In genomic region chr19:40739030-40739839, GRCh38 we compare ENCODE assay signal across 20 cellular contexts. TPM values are rescaled to one million over a fixed set of nuclear protein-coding genes. Genes with fewer than 3 reads are reported as not detected.
A peak's percentile ranks its signal among the peaks of the same experiment; 100 is the strongest.
DNase-seq lines count a peak whose midpoint lies in the region; ATAC-seq and TF ChIP-seq lines count a peak whose summit lies in the region.
"Had no signal": no experiment of that assay in that cellular context is flagged by ENCODE, and none has a peak within 500 bp of the region (broad histone marks: within the 10 kb centered on the region; RNA-seq: fewer than 3 reads in every experiment).

No MANE protein-coding gene starts in this region.

- H3K27ac ChIP-seq in IMR-90 (ENCODE audit: insufficient read depth, low read length): no peak overlapping the region
- H3K27ac ChIP-seq in fibroblast of lung (ENCODE audit: insufficient read depth, low read length): peak overlapping the region; percentile 53
- peak overlapping the region; percentile 54 for H3K27ac ChIP-seq in subcutaneous abdominal adipose tissue (ENCODE audit: low read depth, low read length)
- H3K27ac ChIP-seq: colonic mucosa had no signal

- H4K20me1 ChIP-seq in IMR-90 (ENCODE audit: insufficient read depth, low read length) (no peaks in the 10 kb centered on the region), fibroblast of lung (ENCODE audit: control insufficient read depth, extremely low read depth, insufficient read depth, low read length) (no peaks in the 10 kb centered on the region)

- no peak overlapping the region for H3K18ac ChIP-seq in IMR-90 (ENCODE audit: low read depth, low read length)

- H2BK20ac ChIP-seq in IMR-90 (ENCODE audit: low read depth, low read length): no peak overlapping the region

- DNase-seq in activated CD4-positive, alpha-beta T cell treated with anti-CD3 and anti-CD28 coated beads for 36 hours: no peak
- no peak for DNase-seq in activated CD4-positive, alpha-beta T cell treated with anti-CD3 and anti-CD28 coated beads, Interleukin-2, amount 10 ng/mL, durations not matched to agents 7 days and 5 days
- DNase-seq in IMR-90 (no peak), fibroblast of lung (ENCODE audit: low read depth in 2 of 2) (no peak)
- no peak for DNase-seq in activated CD4-positive, alpha-beta T cell treated with anti-CD3 and anti-CD28 coated beads for 48 hours
- DNase-seq: 8988T, amniotic stem cell, colonic mucosa, left colon, NCI-H1694, NCI-H446 treated with DMSO at 0.1 percent for 48 hours, SK-N-SH had no signal

- H2BK5ac ChIP-seq in IMR-90 (ENCODE audit: low read depth, low read length, poor library complexity, severe bottlenecking): no peak overlapping the region

- H2BK120ac ChIP-seq in IMR-90 (ENCODE audit: low read depth, low read length): no peak overlapping the region

- H3K4me3 ChIP-seq in IMR-90 (ENCODE audit: insufficient read depth, low read depth, low read length): no peak overlapping the region
- no peak overlapping the region for H3K4me3 ChIP-seq in fibroblast of lung (replicated peaks in 1 of 4; ENCODE audit: control extremely low read depth in 1 of 4, insufficient read depth in 1 of 4, low read depth in 3 of 4, low read length in 4 of 4)
- H3K4me3 ChIP-seq in subcutaneous abdominal adipose tissue (ENCODE audit: low read depth in 1 of 5, low read length in 5 of 5): no peak overlapping the region
- H3K4me3 ChIP-seq: colonic mucosa had no signal

- 92% methylated on average over 16 of the region's 22 CpGs; no CpG with 5 or more reads in 1 of the 2 experiments for WGBS in IMR-90 (ENCODE audit: extremely low coverage in 2 of 2, insufficient read length in 1 of 2), 2 experiments

- H2AFZ ChIP-seq in IMR-90 (replicated peaks; ENCODE audit: low read length, poor library complexity) (peak overlapping the region; percentile 7), fibroblast of lung (ENCODE audit: low read length) (no peak overlapping the region)

- H3K23ac ChIP-seq in IMR-90 (ENCODE audit: low read depth, low read length): no peak overlapping the region

- no peaks in the 10 kb centered on the region for H3K9me3 Mint-ChIP-seq in activated CD4-positive, alpha-beta T cell treated with anti-CD3 and anti-CD28 coated beads for 36 hours (ENCODE audit: low read depth)
- H3K9me3 Mint-ChIP-seq in activated CD4-positive, alpha-beta T cell treated with anti-CD3 and anti-CD28 coated beads, Interleukin-2, amount 10 ng/mL, durations not matched to agents 7 days and 5 days: no peaks in the 10 kb centered on the region

- ATAC-seq in activated CD4-positive, alpha-beta T cell treated with anti-CD3 and anti-CD28 coated beads for 36 hours: peak; percentile 72
- ATAC-seq in IMR-90 (ENCODE audit: low read depth) (no peak), HG03159 (IDR thresholded peaks at IDR 0.05; ENCODE audit: unreplicated experiment) (no peak), HG03025 (IDR thresholded peaks at IDR 0.05; ENCODE audit: low FRiP score, unreplicated experiment) (no peak)
- ATAC-seq: left colon had no signal

- H3K27me3 Mint-ChIP-seq in activated CD4-positive, alpha-beta T cell treated with anti-CD3 and anti-CD28 coated beads for 36 hours: no peaks in the 10 kb centered on the region
- no peaks in the 10 kb centered on the region for H3K27me3 Mint-ChIP-seq in activated CD4-positive, alpha-beta T cell treated with anti-CD3 and anti-CD28 coated beads, Interleukin-2, amount 10 ng/mL, durations not matched to agents 7 days and 5 days

- H3K9me3 ChIP-seq in IMR-90 (ENCODE audit: control insufficient read depth, insufficient read depth, low read length): no peaks in the 10 kb centered on the region
- no peaks in the 10 kb centered on the region for H3K9me3 ChIP-seq in fibroblast of lung (ENCODE audit: control insufficient read depth, insufficient read depth, low read depth, low read length)
- no peaks in the 10 kb centered on the region for H3K9me3 ChIP-seq in subcutaneous abdominal adipose tissue (ENCODE audit: control insufficient read depth in 5 of 5, low read length in 5 of 5)
- H3K9me3 ChIP-seq: colonic mucosa, SK-N-SH had no signal

- H3K4me3 Mint-ChIP-seq in activated CD4-positive, alpha-beta T cell treated with anti-CD3 and anti-CD28 coated beads for 36 hours: no peak overlapping the region
- H3K4me3 Mint-ChIP-seq in activated CD4-positive, alpha-beta T cell treated with anti-CD3 and anti-CD28 coated beads, Interleukin-2, amount 10 ng/mL, durations not matched to agents 7 days and 5 days: no peak overlapping the region

- no peaks in the 10 kb centered on the region for H3K27me3 ChIP-seq in IMR-90 (ENCODE audit: control insufficient read depth, insufficient read depth, low read length)
- H3K27me3 ChIP-seq in fibroblast of lung (ENCODE audit: control insufficient read depth, insufficient read depth, low read length): no peaks in the 10 kb centered on the region
- no peaks in the 10 kb centered on the region for H3K27me3 ChIP-seq in subcutaneous abdominal adipose tissue (ENCODE audit: control insufficient read depth in 5 of 5, insufficient read depth in 4 of 5, low read length in 5 of 5)
- H3K27me3 ChIP-seq: colonic mucosa had no signal

- H4K91ac ChIP-seq in IMR-90 (ENCODE audit: insufficient read depth, low read depth, low read length): no peak overlapping the region

- H3K4me2 ChIP-seq in IMR-90 (ENCODE audit: low read depth, low read length): no peak overlapping the region
- no peak overlapping the region for H3K4me2 ChIP-seq in fibroblast of lung (ENCODE audit: extremely low read depth, insufficient read depth, low read length)
- H3K4me2 ChIP-seq: SK-N-SH had no signal

- H3K9ac ChIP-seq in IMR-90 (ENCODE audit: low read depth, low read length) (no peak overlapping the region), fibroblast of lung (ENCODE audit: insufficient read depth, low read length) (no peak overlapping the region), subcutaneous abdominal adipose tissue (ENCODE audit: low read length in 5 of 5) (peak overlapping the region in 1 of 5 donors; percentile 19)
- H3K9ac ChIP-seq: SK-N-SH had no signal

- H2BK15ac ChIP-seq in IMR-90 (ENCODE audit: low read depth, low read length): no peak overlapping the region

- H4K8ac ChIP-seq in IMR-90 (ENCODE audit: low read depth in 2 of 2, low read length in 2 of 2): no peak overlapping the region

- no peak overlapping the region for H2AK5ac ChIP-seq in IMR-90 (ENCODE audit: low read depth, low read length)

- peaks cover 36% of the 10 kb centered on the region for H3K36me3 ChIP-seq in IMR-90 (ENCODE audit: control insufficient read depth, insufficient read depth, low read length)
- H3K36me3 ChIP-seq in fibroblast of lung (ENCODE audit: control insufficient read depth, insufficient read depth, low read length): peaks cover 18% of the 10 kb centered on the region
- H3K36me3 ChIP-seq in subcutaneous abdominal adipose tissue (ENCODE audit: control insufficient read depth in 5 of 5, insufficient read depth in 5 of 5, low read length in 5 of 5): peaks cover 3 to 77% (median 69%) of the 10 kb centered on the region in 5 donors
- H3K36me3 ChIP-seq: colonic mucosa had no signal

- no peak for TF ChIP-seq RAD21 in IMR-90 (IDR thresholded peaks at IDR 0.05; ENCODE audit: low read length)

- H3K79me1 ChIP-seq in IMR-90 (ENCODE audit: low read depth in 1 of 2, low read length in 2 of 2): no peaks in the 10 kb centered on the region; a peak in 1 of 4 replicates

- H3K79me2 ChIP-seq in fibroblast of lung (ENCODE audit: control insufficient read depth, insufficient read depth, low read length): no peaks in the 10 kb centered on the region

- no peak for TF ChIP-seq CTCF in IMR-90 (conservative IDR thresholded peaks at IDR 0.05; ENCODE audit: low read depth, low read length)
- TF ChIP-seq CTCF in fibroblast of lung (conservative IDR thresholded peaks at IDR 0.05 in 1 of 2, IDR thresholded peaks at IDR 0.05 in 1 of 2; ENCODE audit: low read depth in 1 of 2, low read length in 2 of 2): no peak

- TF ChIP-seq POLR2A in IMR-90 (IDR thresholded peaks at IDR 0.05; ENCODE audit: low read depth, low read length): no peak

- H3K36me3 Mint-ChIP-seq in activated CD4-positive, alpha-beta T cell treated with anti-CD3 and anti-CD28 coated beads for 36 hours (ENCODE audit: low read depth): peaks cover 22% of the 10 kb centered on the region
- H3K36me3 Mint-ChIP-seq in activated CD4-positive, alpha-beta T cell treated with anti-CD3 and anti-CD28 coated beads, Interleukin-2, amount 10 ng/mL, durations not matched to agents 7 days and 5 days (ENCODE audit: low read depth): peaks cover 14% of the 10 kb centered on the region

- H4K5ac ChIP-seq in IMR-90 (ENCODE audit: low read depth, low read length): no peak overlapping the region

- no peak overlapping the region for H3K27ac Mint-ChIP-seq in activated CD4-positive, alpha-beta T cell treated with anti-CD3 and anti-CD28 coated beads for 36 hours
- no peak overlapping the region for H3K27ac Mint-ChIP-seq in activated CD4-positive, alpha-beta T cell treated with anti-CD3 and anti-CD28 coated beads, Interleukin-2, amount 10 ng/mL, durations not matched to agents 7 days and 5 days

- no peak overlapping the region for H3K56ac ChIP-seq in IMR-90 (ENCODE audit: extremely low read depth, insufficient read depth, low read length)

- H3K9me1 ChIP-seq in IMR-90 (ENCODE audit: insufficient read depth, low read length): no peaks in the 10 kb centered on the region

- POLR2A ChIA-PET in activated CD4-positive, alpha-beta T cell treated with anti-CD3 and anti-CD28 coated beads for 36 hours (lab: Charles Lee): no interaction called here
- POLR2A ChIA-PET in activated CD4-positive, alpha-beta T cell treated with anti-CD3 and anti-CD28 coated beads, Interleukin-2, amount 10 ng/mL, durations not matched to agents 7 days and 5 days (lab: Charles Lee): interaction anchor here (0.6 kb wide), 1 partner anchor 59 kb away, joined by 4 read pairs; no protein-coding TSS in a partner anchor
- POLR2A ChIA-PET in IMR-90 (lab: Charles Lee; ENCODE audit: unreplicated experiment): no interaction called here

- dilution Hi-C loops in IMR-90 (cut with HindIII; ENCODE audit: low sequenced_read_pairs, unreplicated experiment): no loop called here

- in situ Hi-C loops in IMR-90 (cut with MboI; ENCODE audit: low sequenced_read_pairs): no loop called here

- BruUV-seq in IMR-90 (replicated peaks; lab: Mats Ljungman, UMichigan): no TSS peak

- H3K4me1 ChIP-seq in IMR-90 (ENCODE audit: control insufficient read depth, insufficient read depth, low read length) (no peaks in the 10 kb centered on the region), fibroblast of lung (ENCODE audit: control insufficient read depth, extremely low read depth, insufficient read depth, low read length) (no peaks in the 10 kb centered on the region), subcutaneous abdominal adipose tissue (ENCODE audit: control insufficient read depth in 5 of 5, insufficient read depth in 5 of 5, low read length in 5 of 5) (peaks cover 0 to 14% (median 13%) of the 10 kb centered on the region in 5 donors)
- H3K4me1 ChIP-seq: colonic mucosa had no signal

- CTCF ChIA-PET in activated CD4-positive, alpha-beta T cell treated with anti-CD3 and anti-CD28 coated beads for 36 hours (lab: Charles Lee): interaction anchor here (1.2 kb wide), 1 partner anchor 80 kb away, joined by 4 read pairs; no protein-coding TSS in a partner anchor
- CTCF ChIA-PET in activated CD4-positive, alpha-beta T cell treated with anti-CD3 and anti-CD28 coated beads, Interleukin-2, amount 10 ng/mL, durations not matched to agents 7 days and 5 days (lab: Charles Lee): interaction anchor here (1.0 kb wide), 1 partner anchor 15 kb away, joined by 3 read pairs; no protein-coding TSS in a partner anchor
- CTCF ChIA-PET in IMR-90 (lab: Yijun Ruan, JAX): no interaction called here

- no peak overlapping the region for H3K4ac ChIP-seq in IMR-90 (ENCODE audit: low read depth, low read length)

- intact Hi-C loops in activated CD4-positive, alpha-beta T cell treated with anti-CD3 and anti-CD28 coated beads for 36 hours (cut with DNase I, micrococcal nuclease): no loop called here
- intact Hi-C loops in IMR-90 (cut with micrococcal nuclease): no loop called here

- no peak overlapping the region for H3K14ac ChIP-seq in IMR-90 (replicated peaks; ENCODE audit: low read depth, low read length)

- peak overlapping the region; percentile 55 for H2AK9ac ChIP-seq in IMR-90 (replicated peaks; ENCODE audit: low read depth, low read length, poor library complexity)

- no peaks in the 10 kb centered on the region for H3K4me1 Mint-ChIP-seq in activated CD4-positive, alpha-beta T cell treated with anti-CD3 and anti-CD28 coated beads for 36 hours
- H3K4me1 Mint-ChIP-seq in activated CD4-positive, alpha-beta T cell treated with anti-CD3 and anti-CD28 coated beads, Interleukin-2, amount 10 ng/mL, durations not matched to agents 7 days and 5 days: peaks cover 5% of the 10 kb centered on the region

RNA-seq across cellular contexts. Expression of gene ACTMAP, which starts 11.0 kb away (rescaled TPM):
- total RNA-seq in activated CD4-positive, alpha-beta T cell treated with anti-CD3 and anti-CD28 coated beads for 36 hours: 10 to 100 TPM; 15.0 to 18.0 TPM
- total RNA-seq in activated CD4-positive, alpha-beta T cell treated with anti-CD3 and anti-CD28 coated beads, Interleukin-2, amount 10 ng/mL, durations not matched to agents 7 days and 5 days: 10 to 100 TPM; 17.5 to 19.8 TPM
- total RNA-seq in IMR-90 (2012; rRNA removed) (0.28 and 0.54 TPM in 2 replicates), fibroblast of lung (0.51 and 1.8 TPM in 2 replicates)
- polyA plus RNA-seq in IMR-90 (2012; rRNA removed) (4.9 and 5.4 TPM in 2 replicates), fibroblast of lung (2.2 and 2.5 TPM in 2 replicates)
- 4.2 and 5.8 TPM in 2 replicates for polyA plus RNA-seq in IMR-90 (2012; cell fraction: cytosol; rRNA removed)
- 6.8 and 12.2 TPM in 2 replicates for polyA plus RNA-seq in IMR-90 (2012; cell fraction: nucleus; rRNA removed; ENCODE audit: low replicate concordance)
- polyA plus RNA-seq in fibroblast of lung (2012): 4.7 and 5.7 TPM in 2 replicates
- polyA minus RNA-seq in fibroblast of lung (ENCODE audit: low replicate concordance): 11.6 and 15.6 TPM in 2 replicates

RNA-seq across cellular contexts. Expression of gene SNRPA, which starts 11.8 kb away (rescaled TPM):
- 100 to 1,000 TPM; 245 to 465 TPM for total RNA-seq in activated CD4-positive, alpha-beta T cell treated with anti-CD3 and anti-CD28 coated beads for 36 hours
- total RNA-seq in activated CD4-positive, alpha-beta T cell treated with anti-CD3 and anti-CD28 coated beads, Interleukin-2, amount 10 ng/mL, durations not matched to agents 7 days and 5 days: 100 to 1,000 TPM; 149 to 182 TPM
- total RNA-seq in IMR-90 (2012; rRNA removed) (28.3 and 30.3 TPM in 2 replicates), fibroblast of lung (22.1 and 41.9 TPM in 2 replicates)
- polyA plus RNA-seq in IMR-90 (2012; rRNA removed) (81.3 and 158 TPM in 2 replicates), fibroblast of lung (74.4 and 134 TPM in 2 replicates)
- 89.7 and 101 TPM in 2 replicates for polyA plus RNA-seq in IMR-90 (2012; cell fraction: cytosol; rRNA removed)
- polyA plus RNA-seq in IMR-90 (2012; cell fraction: nucleus; rRNA removed; ENCODE audit: low replicate concordance): 76.5 and 101 TPM in 2 replicates
- 54.5 and 108 TPM in 2 replicates for polyA plus RNA-seq in fibroblast of lung (2012)
- polyA minus RNA-seq in fibroblast of lung (ENCODE audit: low replicate concordance): 179 and 323 TPM in 2 replicates

RNA-seq across cellular contexts. Expression of gene ITPKC, which starts 22.3 kb away (rescaled TPM):
- 1 to 10 TPM; 4.6 to 5.6 TPM for total RNA-seq in activated CD4-positive, alpha-beta T cell treated with anti-CD3 and anti-CD28 coated beads for 36 hours
- 1 to 10 TPM; 4.8 TPM for total RNA-seq in activated CD4-positive, alpha-beta T cell treated with anti-CD3 and anti-CD28 coated beads, Interleukin-2, amount 10 ng/mL, durations not matched to agents 7 days and 5 days
- total RNA-seq in IMR-90 (2012; rRNA removed) (7.7 and 8.6 TPM in 2 replicates), fibroblast of lung (19.5 and 23.1 TPM in 2 replicates)
- polyA plus RNA-seq in IMR-90 (2012; rRNA removed) (8.6 and 9.4 TPM in 2 replicates), fibroblast of lung (6.5 TPM in 2 replicates)
- 6.5 and 8.3 TPM in 2 replicates for polyA plus RNA-seq in IMR-90 (2012; cell fraction: cytosol; rRNA removed)
- polyA plus RNA-seq in IMR-90 (2012; cell fraction: nucleus; rRNA removed; ENCODE audit: low replicate concordance): 6.8 and 11.6 TPM in 2 replicates
- 10.3 and 10.6 TPM in 2 replicates for polyA plus RNA-seq in fibroblast of lung (2012)
- polyA minus RNA-seq in fibroblast of lung (ENCODE audit: low replicate concordance): 15.2 and 15.5 TPM in 2 replicates

RNA-seq across cellular contexts. Expression of gene COQ8B, which starts 22.5 kb away (rescaled TPM):
- total RNA-seq in activated CD4-positive, alpha-beta T cell treated with anti-CD3 and anti-CD28 coated beads for 36 hours: 10 to 100 TPM; 21.2 to 29.9 TPM
- 10 to 100 TPM; 23.4 to 33.5 TPM for total RNA-seq in activated CD4-positive, alpha-beta T cell treated with anti-CD3 and anti-CD28 coated beads, Interleukin-2, amount 10 ng/mL, durations not matched to agents 7 days and 5 days
- total RNA-seq in IMR-90 (2012; rRNA removed): 14.2 and 14.9 TPM in 2 replicates
- polyA plus RNA-seq in IMR-90 (2012; rRNA removed): 23.2 and 23.5 TPM in 2 replicates
- polyA plus RNA-seq in IMR-90 (2012; cell fraction: cytosol; rRNA removed): 12.9 and 22.5 TPM in 2 replicates
- 64.0 and 115 TPM in 2 replicates for polyA plus RNA-seq in IMR-90 (2012; cell fraction: nucleus; rRNA removed; ENCODE audit: low replicate concordance)
- 28.0 and 43.4 TPM in 2 replicates for total RNA-seq in fibroblast of lung
- polyA plus RNA-seq in fibroblast of lung: 13.7 and 16.7 TPM in 2 replicates
- polyA plus RNA-seq in fibroblast of lung (2012): 17.2 and 24.4 TPM in 2 replicates
- polyA minus RNA-seq in fibroblast of lung (ENCODE audit: low replicate concordance): 26.2 and 28.8 TPM in 2 replicates

RNA-seq across cellular contexts. Expression of gene MIA, which starts 36.1 kb away (rescaled TPM):
- total RNA-seq in activated CD4-positive, alpha-beta T cell treated with anti-CD3 and anti-CD28 coated beads for 36 hours: under 1 TPM in 1 of 2 experiments, not detected in 1; 0.57 TPM
- under 1 TPM in 1 of 2 experiments, not detected in 1; 0.89 TPM for total RNA-seq in activated CD4-positive, alpha-beta T cell treated with anti-CD3 and anti-CD28 coated beads, Interleukin-2, amount 10 ng/mL, durations not matched to agents 7 days and 5 days
- total RNA-seq in IMR-90 (2012; rRNA removed) (not detected in 2 replicates), fibroblast of lung (0.26 TPM in 1 of 2 replicates, not detected in the other)
- polyA plus RNA-seq in IMR-90 (2012; rRNA removed) (0.44 TPM in 1 of 2 replicates, not detected in the other), fibroblast of lung (0.99 TPM in 1 of 2 replicates, not detected in the other)
- polyA plus RNA-seq in IMR-90 (2012; cell fraction: cytosol; rRNA removed): 0.24 and 1.6 TPM in 2 replicates
- polyA plus RNA-seq in IMR-90 (2012; cell fraction: nucleus; rRNA removed; ENCODE audit: low replicate concordance): 0.64 TPM in 1 of 2 replicates, not detected in the other
- polyA plus RNA-seq in fibroblast of lung (2012): 2.0 TPM in 1 of 2 replicates, not detected in the other
- 2.2 TPM in 1 of 2 replicates, not detected in the other for polyA minus RNA-seq in fibroblast of lung (ENCODE audit: low replicate concordance)
- total RNA-seq: Daoy, epithelial cell of proximal tubule, H1, M059J, myocyte had no signal
- polyA plus RNA-seq: H1, SK-N-SH had no signal
